ENCODE assay signal across 8 cellular contexts in the genomic region with DNA sequence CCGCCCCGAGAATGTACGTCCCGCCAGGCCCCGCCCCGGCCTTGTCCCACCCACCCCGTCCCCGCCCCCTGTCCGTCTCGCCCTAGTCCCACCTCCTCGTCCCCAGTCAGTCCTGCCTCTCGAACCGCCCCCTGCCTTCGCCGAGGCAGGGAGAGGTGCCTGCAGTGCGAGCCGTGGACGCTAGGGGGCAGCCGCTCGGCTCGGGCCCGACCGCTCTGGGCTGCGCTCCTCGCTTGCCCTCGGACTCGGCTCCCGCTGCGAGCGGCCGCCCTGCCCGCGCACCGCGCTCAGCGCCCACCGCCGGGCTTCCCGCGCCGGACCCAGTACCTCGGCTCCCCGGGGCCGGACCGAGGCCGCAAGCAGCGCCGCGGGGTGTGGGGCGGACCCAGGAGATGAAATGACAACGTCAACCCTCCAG. TPM values are rescaled to one million over a fixed set of nuclear protein-coding genes. Genes with fewer than 3 reads are reported as not detected.
DNase-seq lines count a peak whose midpoint lies in the region; ATAC-seq and TF ChIP-seq lines count a peak whose summit lies in the region.

Gene VPS4A, plus strand, starts transcription at position 236 of the 418 bp plus-strand sequence. Its CDS starts 162 bp downstream, at position 398.

- peak within 1 kb of the TSS; percentile 89 to 99 for H3K4me3 Mint-ChIP-seq in activated T-cell treated with anti-CD3 and anti-CD28 coated beads, Interleukin-2, amount 50 U/mL, for 72 hours
- H3K4me3 Mint-ChIP-seq in naive B cell: peak within 1 kb of the TSS; percentile 90 to 100 (median 98)
- H3K4me3 Mint-ChIP-seq in stimulated activated memory B cell treated with anti-CD40 and anti-IgM and Interleukin-4, amounts not matched to agents 10 μg/mL and 1 μg/mL and 100 μg/mL, for 72 hours: peak within 1 kb of the TSS; percentile 97

- peaks cover 13% of the 10 kb centered on the region for H3F3A ChIP-seq in DOHH2 (ENCODE audit: control insufficient read depth, insufficient read depth)

- H3K79me2 ChIP-seq in DOHH2 (ENCODE audit: control insufficient read depth, low read length): peaks cover 49% of the 10 kb centered on the region

- no peaks in the 10 kb centered on the region for H3K9me2 ChIP-seq in DOHH2 (replicated peaks; ENCODE audit: control insufficient read depth, low read length)

- H3K27ac ChIP-seq in DOHH2 (ENCODE audit: low read depth, low read length) (peak within 1 kb of the TSS; percentile 61), KOPT-K1 (ENCODE audit: low read depth, low read length, poor library complexity, severe bottlenecking) (peak within 1 kb of the TSS; percentile 88), Peyer's patch (peak within 1 kb of the TSS; percentile 92 to 96 (median 93)), esophagus squamous epithelium (peak within 1 kb of the TSS; percentile 87 to 97 (median 93))

- peaks cover 12% of the 10 kb centered on the region for H3K4me1 ChIP-seq in DOHH2 (ENCODE audit: control insufficient read depth, low read length)
- H3K4me1 ChIP-seq in Peyer's patch: peaks cover 0 to 14% (median 7%) of the 10 kb centered on the region in 4 donors
- peaks cover 5 to 45% (median 17%) of the 10 kb centered on the region in 3 donors for H3K4me1 ChIP-seq in esophagus squamous epithelium

- H4K20me1 ChIP-seq in DOHH2 (ENCODE audit: control insufficient read depth, insufficient read depth, low read depth, low read length): peaks cover 6% of the 10 kb centered on the region

- intact Hi-C loops in esophagus squamous epithelium (cut with DNase I): no loop called here

- peaks cover 2 to 14% of the 10 kb centered on the region in 2 donors for H3K36me3 Mint-ChIP-seq in activated T-cell treated with anti-CD3 and anti-CD28 coated beads, Interleukin-2, amount 50 U/mL, for 72 hours (ENCODE audit: insufficient read depth in 2 of 2)
- H3K36me3 Mint-ChIP-seq in naive B cell: no peaks in the 10 kb centered on the region
- H3K36me3 Mint-ChIP-seq in stimulated activated memory B cell treated with anti-CD40 and anti-IgM and Interleukin-4, amounts not matched to agents 10 μg/mL and 1 μg/mL and 100 μg/mL, for 72 hours: peaks cover 11% of the 10 kb centered on the region

- H3K4me1 Mint-ChIP-seq in activated T-cell treated with anti-CD3 and anti-CD28 coated beads, Interleukin-2, amount 50 U/mL, for 72 hours (ENCODE audit: low read depth): peaks cover 29% of the 10 kb centered on the region
- H3K4me1 Mint-ChIP-seq in naive B cell: peaks cover 15 to 32% (median 24%) of the 10 kb centered on the region in 3 donors
- peaks cover 33% of the 10 kb centered on the region for H3K4me1 Mint-ChIP-seq in stimulated activated memory B cell treated with anti-CD40 and anti-IgM and Interleukin-4, amounts not matched to agents 10 μg/mL and 1 μg/mL and 100 μg/mL, for 72 hours

- H3K9me3 ChIP-seq in DOHH2 (ENCODE audit: control insufficient read depth, insufficient read depth, low read length) (no peaks in the 10 kb centered on the region), KOPT-K1 (ENCODE audit: insufficient read depth, low read length, poor library complexity, severe bottlenecking) (no peaks in the 10 kb centered on the region), Peyer's patch (no peaks in the 10 kb centered on the region), esophagus squamous epithelium (no peaks in the 10 kb centered on the region)

- TF ChIP-seq CTCF in DOHH2 (IDR thresholded peaks at IDR 0.05; ENCODE audit: low read depth, low read length, poor library complexity, severe bottlenecking): peak; percentile 70
- peak; percentile 92 to 99 (median 96) for TF ChIP-seq CTCF in Peyer's patch (IDR thresholded peaks at IDR 0.05)
- TF ChIP-seq CTCF in esophagus squamous epithelium (IDR thresholded peaks at IDR 0.05): peak; percentile 87 to 99 (median 96)

- no peaks in the 10 kb centered on the region for H3K27me3 Mint-ChIP-seq in activated T-cell treated with anti-CD3 and anti-CD28 coated beads, Interleukin-2, amount 50 U/mL, for 72 hours (ENCODE audit: low read depth)
- H3K27me3 Mint-ChIP-seq in naive B cell: no peaks in the 10 kb centered on the region
- no peaks in the 10 kb centered on the region for H3K27me3 Mint-ChIP-seq in stimulated activated memory B cell treated with anti-CD40 and anti-IgM and Interleukin-4, amounts not matched to agents 10 μg/mL and 1 μg/mL and 100 μg/mL, for 72 hours

- peaks cover 37% of the 10 kb centered on the region for H3K36me3 ChIP-seq in DOHH2 (ENCODE audit: control insufficient read depth, low read length)
- H3K36me3 ChIP-seq in KOPT-K1 (ENCODE audit: insufficient read depth, low read length): peaks cover 32% of the 10 kb centered on the region
- peaks cover 0 to 23% (median 0%) of the 10 kb centered on the region in 3 donors for H3K36me3 ChIP-seq in Peyer's patch
- H3K36me3 ChIP-seq in esophagus squamous epithelium: peaks cover 3 to 43% (median 14%) of the 10 kb centered on the region in 3 donors

- H3K9me3 Mint-ChIP-seq in activated T-cell treated with anti-CD3 and anti-CD28 coated beads, Interleukin-2, amount 50 U/mL, for 72 hours: no peaks in the 10 kb centered on the region
- no peaks in the 10 kb centered on the region for H3K9me3 Mint-ChIP-seq in naive B cell
- H3K9me3 Mint-ChIP-seq in stimulated activated memory B cell treated with anti-CD40 and anti-IgM and Interleukin-4, amounts not matched to agents 10 μg/mL and 1 μg/mL and 100 μg/mL, for 72 hours: no peaks in the 10 kb centered on the region

- H3K27me3 ChIP-seq in DOHH2 (ENCODE audit: control insufficient read depth, low read length): no peaks in the 10 kb centered on the region
- H3K27me3 ChIP-seq in Peyer's patch: no peaks in the 10 kb centered on the region
- no peaks in the 10 kb centered on the region for H3K27me3 ChIP-seq in esophagus squamous epithelium

- ATAC-seq in GM21786 (IDR thresholded peaks at IDR 0.05; ENCODE audit: unreplicated experiment): peak; percentile 95
- ATAC-seq in activated T-cell treated with anti-CD3 and anti-CD28 coated beads, Interleukin-2, amount 50 U/mL, for 72 hours (replicated peaks in 1 of 2): peak; percentile 92 to 96
- ATAC-seq in naive B cell (ENCODE audit: low read depth in 2 of 2): peak; percentile 88 to 95
- peak; percentile 99 for ATAC-seq in stimulated activated memory B cell treated with anti-CD40 and anti-IgM and Interleukin-4, amounts not matched to agents 10 μg/mL and 1 μg/mL and 100 μg/mL, for 72 hours

- WGBS in esophagus squamous epithelium, 2 donors: no CpG with 5 or more reads among the region's 51 CpGs

- H3K4me3 ChIP-seq in DOHH2 (ENCODE audit: low read length) (peak within 1 kb of the TSS; percentile 95), Peyer's patch (peak within 1 kb of the TSS; percentile 88 to 98 (median 98)), esophagus squamous epithelium (peak within 1 kb of the TSS; percentile 73 to 99 (median 94))

- peak; percentile 97 to 99 (median 98) for DNase-seq in Peyer's patch
- peak; percentile 98 to 100 for DNase-seq in activated T-cell treated with anti-CD3 and anti-CD28 coated beads, Interleukin-2, amount 50 U/mL, for 72 hours
- DNase-seq in esophagus squamous epithelium (lab: John Stamatoyannopoulos, UW): peak; percentile 76
- DNase-seq in naive B cell: peak; percentile 98

- peak within 1 kb of the TSS; percentile 77 for H3K27ac Mint-ChIP-seq in activated T-cell treated with anti-CD3 and anti-CD28 coated beads, Interleukin-2, amount 50 U/mL, for 72 hours
- peak within 1 kb of the TSS; percentile 79 to 98 (median 96) for H3K27ac Mint-ChIP-seq in naive B cell
- peak within 1 kb of the TSS; percentile 92 for H3K27ac Mint-ChIP-seq in stimulated activated memory B cell treated with anti-CD40 and anti-IgM and Interleukin-4, amounts not matched to agents 10 μg/mL and 1 μg/mL and 100 μg/mL, for 72 hours

- peak within 1 kb of the TSS; percentile 81 for H3K4me2 ChIP-seq in DOHH2 (ENCODE audit: low read length)

- TF ChIP-seq POLR2A in Peyer's patch (IDR thresholded peaks at IDR 0.05) (peak; percentile 26 to 87), esophagus squamous epithelium (IDR thresholded peaks at IDR 0.05) (peak in 2 of 4 donors; percentile 76 to 79)

RNA-seq across cellular contexts. Expression of gene VPS4A, which starts in this region (rescaled TPM):
- 10 to 100 TPM; 37.1 to 63.1 (median 47.8) TPM for total RNA-seq in Peyer's patch
- 10 to 100 TPM; 41.1 to 45.3 TPM for total RNA-seq in activated T-cell treated with anti-CD3 and anti-CD28 coated beads, Interleukin-2, amount 50 U/mL, for 72 hours
- total RNA-seq in esophagus squamous epithelium: 10 to 100 TPM; 21.5 to 38.9 (median 24.9) TPM
- 10 to 100 TPM; 22.2 to 35.1 (median 27.8) TPM for polyA plus RNA-seq in naive B cell (ENCODE audit: low read depth in 6 of 6)

Comparison
In these comparisons a context has a peak if more than half of its experiments do, and no peak if none do; other contexts are left out.
1. Peak in every context shown above with its lines: DNase-seq, ATAC-seq, H3K4me3 ChIP-seq and H3K27ac ChIP-seq.